Comparison of ENCODE assay signal across 2 cellular contexts in genomic region chr5:138482645-138483044, GRCh38.
TF ChIP-seq lines count a peak whose summit lies in the region.

No MANE protein-coding gene starts in this region.

TF ChIP-seq in GM23338, 12 proteins besides CTCF, POLR2A, EP300 and RAD21:
- TF ChIP-seq STAT1 (IDR thresholded peaks at IDR 0.05; ENCODE audit: unreplicated experiment) (no peak), ZNF462 (CRISPR knock-in tag; IDR thresholded peaks at IDR 0.05) (no peak), EZH2 (IDR thresholded peaks at IDR 0.05; ENCODE audit: low read depth, unreplicated experiment) (no peak), ZNF331 (CRISPR knock-in tag; IDR thresholded peaks at IDR 0.05; ENCODE audit: low read depth) (no peak), REST (IDR thresholded peaks at IDR 0.05; ENCODE audit: unreplicated experiment) (no peak), POLR2AphosphoS5 (IDR thresholded peaks at IDR 0.05; ENCODE audit: low read depth) (no peak), ETS1 (IDR thresholded peaks at IDR 0.05) (no peak), CREB1 (CRISPR knock-in tag; IDR thresholded peaks at IDR 0.05; ENCODE audit: low read depth) (no peak), JUNB (IDR thresholded peaks at IDR 0.05; ENCODE audit: unreplicated experiment) (no peak), NANOG (IDR thresholded peaks at IDR 0.05; ENCODE audit: borderline replicate concordance) (no peak), ZNF114 (CRISPR knock-in tag; IDR thresholded peaks at IDR 0.05) (no peak), EZH2phosphoT487 (IDR thresholded peaks at IDR 0.05; ENCODE audit: unreplicated experiment) (no peak)

TF ChIP-seq in endothelial cell of umbilical vein, 7 proteins besides CTCF, POLR2A, EP300 and RAD21:
- TF ChIP-seq POLR2AphosphoS5 (IDR thresholded peaks at IDR 0.05; ENCODE audit: insufficient read depth, low read depth, low read length) (no peak), MYC (IDR thresholded peaks at IDR 0.05; ENCODE audit: low read depth, low read length) (no peak), FOS (IDR thresholded peaks at IDR 0.05; ENCODE audit: borderline replicate concordance, insufficient read depth, low read length) (no peak), MAX (IDR thresholded peaks at IDR 0.05; ENCODE audit: insufficient read depth, insufficient read length) (no peak), GATA2 (IDR thresholded peaks at IDR 0.05; ENCODE audit: insufficient read depth, insufficient read length, low read depth, low read length) (no peak), JUN (IDR thresholded peaks at IDR 0.05; ENCODE audit: borderline replicate concordance, insufficient read depth, insufficient read length, low read depth) (no peak), EZH2 (IDR thresholded peaks at IDR 0.05; ENCODE audit: borderline replicate concordance, low read depth, low read length, severe bottlenecking) (no peak)
